ENCODE assay signal across 21 cellular contexts in genomic region chr10:133537551-133538545, GRCh38. TPM values are rescaled to one million over a fixed set of nuclear protein-coding genes. Genes with fewer than 3 reads are reported as not detected.
A peak's percentile ranks its signal among the peaks of the same experiment; 100 is the strongest.
DNase-seq lines count a peak whose midpoint lies in the region; ATAC-seq and TF ChIP-seq lines count a peak whose summit lies in the region.
"Had no signal": no experiment of that assay in that cellular context is flagged by ENCODE, and none has a peak within 500 bp of the region (broad histone marks: within the 10 kb centered on the region; RNA-seq: fewer than 3 reads in every experiment).

No MANE protein-coding gene starts in this region.

- H3K9me3 ChIP-seq in trophoblast cell (ENCODE audit: insufficient read depth, low read depth, low read length) (peaks cover 37% of the 10 kb centered on the region), adrenal gland (replicated peaks in 1 of 3) (no peaks in the 10 kb centered on the region), lower lobe of right lung (no peaks in the 10 kb centered on the region)
- H3K9me3 ChIP-seq: Peyer's patch had no signal

- no peak overlapping the region for H2BK5ac ChIP-seq in trophoblast cell (ENCODE audit: low read depth, low read length, poor library complexity)

- intact Hi-C loops in adrenal gland (cut with DNase I) (no loop called here), lower lobe of right lung (cut with DNase I) (no loop called here)

- H3K23ac ChIP-seq in trophoblast cell (ENCODE audit: low read length) = no peak overlapping the region

- H3K27me3 Mint-ChIP-seq in activated T-helper 17 cell treated with anti-CD3 and anti-CD28 coated beads, Interleukin-2, amount 50 U/mL, for 72 hours = no peaks in the 10 kb centered on the region

- H3K4me2 ChIP-seq in trophoblast cell (ENCODE audit: low read length) = no peak overlapping the region

- no peak overlapping the region for H2BK12ac ChIP-seq in trophoblast cell (ENCODE audit: low read length)

- no peaks in the 10 kb centered on the region for H3K79me2 ChIP-seq in trophoblast cell (ENCODE audit: control insufficient read depth, insufficient read depth, low read length, poor library complexity)

- H3K79me1 ChIP-seq in trophoblast cell (ENCODE audit: low read length) = no peaks in the 10 kb centered on the region

- no peak overlapping the region for H2AK5ac ChIP-seq in trophoblast cell (ENCODE audit: low read length)

- DNase-seq in EH (ENCODE audit: low read depth) (peak; percentile 26), fibroblast of the aortic adventitia (ENCODE audit: low read depth) (peak; percentile 7), trophoblast cell (no peak), adrenal gland (no peak), lower lobe of right lung (no peak), NOMO-1 treated with DMSO at 0.1 percent for 48 hours (lab: John Stamatoyannopoulos, UW; ENCODE audit: unreplicated experiment) (no peak)
- DNase-seq: COR-L47, DMS153, EL, H9, IMR-90, Karpas-422, NCI-H1105, NCI-H1694, NCI-H2227 treated with DMSO at 0.1 percent for 48 hours, NCI-H524 treated with DMSO at 0.1 percent for 48 hours, Peyer's patch, SHP77 had no signal

- peaks cover 8% of the 10 kb centered on the region for H3K36me3 Mint-ChIP-seq in activated T-helper 17 cell treated with anti-CD3 and anti-CD28 coated beads, Interleukin-2, amount 50 U/mL, for 72 hours (ENCODE audit: low read depth)

- ATAC-seq in activated T-helper 17 cell treated with anti-CD3 and anti-CD28 coated beads, Interleukin-2, amount 50 U/mL, for 72 hours (replicated peaks) = no peak
- ATAC-seq in GM18873 (IDR thresholded peaks at IDR 0.05; ENCODE audit: low FRiP score, unreplicated experiment) (no peak), lower lobe of right lung (no peak)

- no CpG with 5 or more reads among the region's 4 CpGs for WGBS in trophoblast cell (ENCODE audit: extremely low coverage, insufficient coverage, insufficient read length)
- 66 to 83% (median 77%) methylated on average over 4 of the region's 4 CpGs for WGBS in adrenal gland, 4 donors

- H3K4me3 ChIP-seq in fibroblast of the aortic adventitia (ENCODE audit: low read depth, low read length) (no peak overlapping the region), trophoblast cell (ENCODE audit: low read depth, low read length) (peak overlapping the region; percentile 50), adrenal gland (no peak overlapping the region), lower lobe of right lung (no peak overlapping the region)
- H3K4me3 ChIP-seq: Peyer's patch had no signal

- TF ChIP-seq CTCF in fibroblast of the aortic adventitia (IDR thresholded peaks at IDR 0.05; ENCODE audit: insufficient read depth, low read length) (no peak), adrenal gland (IDR thresholded peaks at IDR 0.05) (no peak), lower lobe of right lung (IDR thresholded peaks at IDR 0.05) (no peak)

- H4K12ac ChIP-seq in trophoblast cell (ENCODE audit: low read depth, low read length) = no peak overlapping the region

- H2AFZ ChIP-seq in trophoblast cell (ENCODE audit: insufficient read depth, low read length, poor library complexity) = no peak overlapping the region

- no peaks in the 10 kb centered on the region for H3K9me3 Mint-ChIP-seq in activated T-helper 17 cell treated with anti-CD3 and anti-CD28 coated beads, Interleukin-2, amount 50 U/mL, for 72 hours

- H2BK120ac ChIP-seq in trophoblast cell (ENCODE audit: insufficient read depth, low read length, poor library complexity) = no peak overlapping the region

- H3K27ac ChIP-seq in trophoblast cell (ENCODE audit: low read depth, low read length) (no peak overlapping the region), adrenal gland (no peak overlapping the region), lower lobe of right lung (no peak overlapping the region)
- H3K27ac ChIP-seq: Peyer's patch had no signal

- H3K4me1 Mint-ChIP-seq in activated T-helper 17 cell treated with anti-CD3 and anti-CD28 coated beads, Interleukin-2, amount 50 U/mL, for 72 hours = no peaks in the 10 kb centered on the region
- H3K4me1 Mint-ChIP-seq: H9 had no signal

- peak overlapping the region; percentile 24 for H3K27ac Mint-ChIP-seq in activated T-helper 17 cell treated with anti-CD3 and anti-CD28 coated beads, Interleukin-2, amount 50 U/mL, for 72 hours
- H3K27ac Mint-ChIP-seq: H9 had no signal

- H3K36me3 ChIP-seq in trophoblast cell (ENCODE audit: control insufficient read depth in 1 of 2, insufficient read depth in 2 of 2, low read length in 2 of 2) (no peaks in the 10 kb centered on the region), adrenal gland (replicated peaks in 1 of 2) (no peaks in the 10 kb centered on the region), lower lobe of right lung (no peaks in the 10 kb centered on the region)
- H3K36me3 ChIP-seq: Peyer's patch had no signal

- H3K18ac ChIP-seq in trophoblast cell (ENCODE audit: low read length) = no peak overlapping the region

- H4K91ac ChIP-seq in trophoblast cell (ENCODE audit: low read depth, low read length) = no peak overlapping the region

- no peak overlapping the region for H3K14ac ChIP-seq in trophoblast cell (ENCODE audit: low read length)

- no peak for TF ChIP-seq POLR2A in adrenal gland (IDR thresholded peaks at IDR 0.05)

- H3K4me3 Mint-ChIP-seq in activated T-helper 17 cell treated with anti-CD3 and anti-CD28 coated beads, Interleukin-2, amount 50 U/mL, for 72 hours = no peak overlapping the region
- H3K4me3 Mint-ChIP-seq: H9 had no signal

- no peaks in the 10 kb centered on the region for H3K27me3 ChIP-seq in trophoblast cell (ENCODE audit: insufficient read depth, low read length)
- peaks cover 4% of the 10 kb centered on the region for H3K27me3 ChIP-seq in adrenal gland
- peaks cover 4% of the 10 kb centered on the region for H3K27me3 ChIP-seq in lower lobe of right lung (ENCODE audit: low read depth)
- H3K27me3 ChIP-seq: Peyer's patch had no signal

- H3K4ac ChIP-seq in trophoblast cell (ENCODE audit: low read depth, low read length) = no peak overlapping the region

- no peak overlapping the region for H4K8ac ChIP-seq in trophoblast cell (ENCODE audit: low read depth, low read length)

- H3K4me1 ChIP-seq in trophoblast cell (ENCODE audit: control insufficient read depth in 1 of 2, insufficient read depth in 2 of 2, low read length in 2 of 2) (no peaks in the 10 kb centered on the region), adrenal gland (replicated peaks in 1 of 2) (no peaks in the 10 kb centered on the region), lower lobe of right lung (no peaks in the 10 kb centered on the region)
- H3K4me1 ChIP-seq: Peyer's patch had no signal

- H3K9ac ChIP-seq in trophoblast cell (ENCODE audit: low read length) = no peak overlapping the region

RNA-seq across cellular contexts. Expression of gene CYP2E1, which starts 10.7 kb away (rescaled TPM):
- total RNA-seq in activated T-helper 17 cell treated with anti-CD3 and anti-CD28 coated beads, Interleukin-2, amount 50 U/mL, for 72 hours = 1 to 10 TPM; 1.4 to 5.4 TPM
- total RNA-seq in fibroblast of the aortic adventitia (ENCODE audit: low replicate concordance) (0.36 and 0.82 TPM in 2 replicates), adrenal gland (1 to 10 TPM in 5 of 8 donors, under 1 TPM in 2, not detected in 1; 0.17 to 4.2 (median 1.2) TPM), lower lobe of right lung (0.86 TPM)
- polyA plus RNA-seq in trophoblast cell (2013) = 1.4 and 1.7 TPM in 2 replicates
- polyA plus RNA-seq in adrenal gland = 1 to 10 TPM; 3.6 to 8.1 (median 4.0) TPM

RNA-seq across cellular contexts. Expression of gene SYCE1, which starts 27.5 kb away (rescaled TPM):
- under 1 TPM; 0.29 to 0.69 TPM for total RNA-seq in activated T-helper 17 cell treated with anti-CD3 and anti-CD28 coated beads, Interleukin-2, amount 50 U/mL, for 72 hours
- total RNA-seq in fibroblast of the aortic adventitia (ENCODE audit: low replicate concordance) (0.09 TPM in 1 of 2 replicates, not detected in the other), adrenal gland (1 to 10 TPM in 5 of 8 donors, under 1 TPM in 1, not detected in 2; 0.52 to 6.2 (median 1.3) TPM), lower lobe of right lung (0.74 TPM)
- polyA plus RNA-seq in trophoblast cell (2013) = not detected in 2 replicates
- 1 to 10 TPM in 2 of 3 donors, under 1 TPM in 1; 0.92 to 9.2 (median 3.5) TPM for polyA plus RNA-seq in adrenal gland
- total RNA-seq: A673, H9, IMR-90 had no signal
- polyA plus RNA-seq: IMR-90 had no signal

Comparison
In these comparisons a context has a peak if more than half of its experiments do, and no peak if none do; other contexts are left out.
1. DNase-seq: peak in EH (single experiment) and fibroblast of the aortic adventitia (single experiment); none in trophoblast cell (0 of 2), adrenal gland (0 of 7), lower lobe of right lung (single experiment) and NOMO-1 treated with DMSO at 0.1 percent for 48 hours (single experiment).